23 cellular contexts compared by ENCODE assay signal in genomic region chr9:8860925-8861324, GRCh38.
DNase-seq lines count a peak whose midpoint lies in the region; ATAC-seq, FAIRE-seq and TF ChIP-seq lines count a peak whose summit lies in the region.
"Had no signal": no experiment of that assay in that cellular context is flagged by ENCODE, and none has a peak within 500 bp of the region (broad histone marks: within the 10 kb centered on the region; RNA-seq: fewer than 3 reads in every experiment).

No MANE protein-coding gene starts in this region.

- H3K36me3 ChIP-seq in CD8-positive, alpha-beta T cell (ENCODE audit: insufficient read depth, low read length) = no peaks in the 10 kb centered on the region
- H3K36me3 ChIP-seq in H7 (replicated peaks; ENCODE audit: control insufficient read depth, insufficient read depth, low read length) = no peaks in the 10 kb centered on the region
- H3K36me3 ChIP-seq: adrenal gland, left ventricle myocardium inferior, MG63 had no signal

- intact Hi-C loops in CD8-positive, alpha-beta T cell (cut with DNase I, micrococcal nuclease) = no loop called here

- no peak for ATAC-seq in CD8-positive, alpha-beta T cell
- ATAC-seq: esophagus mucosa, HCT116, WTC11 had no signal

- H3K27ac ChIP-seq in CD8-positive, alpha-beta T cell (ENCODE audit: low read depth, low read length) = no peak overlapping the region
- H3K27ac ChIP-seq: adrenal gland, left ventricle myocardium inferior, skin epidermis had no signal

- H3K27ac Mint-ChIP-seq in nephron = peak overlapping the region in 1 of 3 experiments; percentile 45
- no peak overlapping the region for H3K27ac Mint-ChIP-seq in CD8-positive, alpha-beta T cell
- H3K27ac Mint-ChIP-seq: T-helper 1 cell treated with Interleukin-12 subunit alpha and Interleukin-12 subunit beta and Interleukin-4 antibody, amounts not matched to agents 30 μg/mL and 1 μg/mL, for 36 hours; WTC11 had no signal

- FAIRE-seq in H54 (lab: Jason Lieb, UNC) = peak; percentile 93

- no peak for TF ChIP-seq POLR2A in H54 (IDR thresholded peaks at IDR 0.05; ENCODE audit: low read depth, low read length)

- no peak for TF ChIP-seq CTCF in choroid plexus epithelial cell (conservative IDR thresholded peaks at IDR 0.05; ENCODE audit: low read depth, low read length)
- peak; percentile 20 to 34 (median 25) for TF ChIP-seq CTCF in nephron (IDR thresholded peaks at IDR 0.05; ENCODE audit: unreplicated experiment in 3 of 3)
- TF ChIP-seq CTCF in CD8-positive, alpha-beta T cell (IDR thresholded peaks at IDR 0.05) = no peak

- H3K4me1 ChIP-seq in CD8-positive, alpha-beta T cell (ENCODE audit: insufficient read depth, low read length) = peaks cover 5% of the 10 kb centered on the region

- peaks cover 6% of the 10 kb centered on the region for H3K27me3 Mint-ChIP-seq in nephron (ENCODE audit: low read depth)
- H3K27me3 Mint-ChIP-seq in CD8-positive, alpha-beta T cell (ENCODE audit: low read depth) = peaks cover 27% of the 10 kb centered on the region

- CTCF ChIA-PET in CD8-positive, alpha-beta T cell (lab: Charles Lee) = no interaction called here

- POLR2A ChIA-PET in CD8-positive, alpha-beta T cell (lab: Charles Lee) = no interaction called here

- DNase-seq in H54 (ENCODE audit: insufficient read length, low spot score) (no peak), NCI-H446 treated with DMSO at 0.1 percent for 48 hours (lab: John Stamatoyannopoulos, UW) (peak; percentile 58), choroid plexus epithelial cell (ENCODE audit: low read depth) (peak; percentile 55), activated gamma-delta T cell (lab: John Stamatoyannopoulos, UW) (no peak), iPS-NIHi7 (ENCODE audit: extremely low spot score) (no peak), H7 (no peak)
- DNase-seq in CD8-positive, alpha-beta T cell = no peak
- DNase-seq: activated CD8-positive, alpha-beta memory T cell treated with anti-CD3 and anti-CD28 coated beads for 24 hours; adrenal gland; Calu3; GF-D8; left ventricle myocardium inferior; MG63; NCI-H1930; Right ventricle myocardium superior; stimulated activated CD4-positive, alpha-beta T cell treated with anti-CD3 and anti-CD28 coated beads, Interleukin-4, amount 100 ng/mL, for 24 hours; stimulated activated CD8-positive, alpha-beta memory T cell treated with anti-CD3 and anti-CD28 coated beads, Interleukin-4, amount 100 ng/mL, for 48 hours had no signal

- no peak overlapping the region for H3K4me3 ChIP-seq in choroid plexus epithelial cell (ENCODE audit: low read depth, low read length)
- H3K4me3 ChIP-seq in CD8-positive, alpha-beta T cell (ENCODE audit: low read depth, low read length) = no peak overlapping the region
- H3K4me3 ChIP-seq in H7 (ENCODE audit: insufficient read depth, low read depth, low read length) = no peak overlapping the region
- H3K4me3 ChIP-seq: adrenal gland, left ventricle myocardium inferior, MG63, skin epidermis had no signal

- H3K27me3 ChIP-seq in CD8-positive, alpha-beta T cell (ENCODE audit: insufficient read depth, low read length) = peaks cover 4% of the 10 kb centered on the region
- H3K27me3 ChIP-seq in H7 (ENCODE audit: control insufficient read depth, insufficient read depth, low read length) = peaks cover 3% of the 10 kb centered on the region; the same call in 1 of the 2 replicates
- H3K27me3 ChIP-seq: adrenal gland, MG63 had no signal

- no peaks in the 10 kb centered on the region for H3K9me3 ChIP-seq in CD8-positive, alpha-beta T cell (ENCODE audit: low read length)
- H3K9me3 ChIP-seq: adrenal gland, left ventricle myocardium inferior, MG63 had no signal

- H3K9me3 Mint-ChIP-seq in nephron = no peaks in the 10 kb centered on the region
- no peaks in the 10 kb centered on the region for H3K9me3 Mint-ChIP-seq in CD8-positive, alpha-beta T cell
- H3K9me3 Mint-ChIP-seq: T-helper 1 cell treated with Interleukin-12 subunit alpha and Interleukin-12 subunit beta and Interleukin-4 antibody, amounts not matched to agents 30 μg/mL and 1 μg/mL, for 36 hours; WTC11 had no signal

- no peaks in the 10 kb centered on the region for H3K36me3 Mint-ChIP-seq in nephron (ENCODE audit: low read depth)
- no peaks in the 10 kb centered on the region for H3K36me3 Mint-ChIP-seq in CD8-positive, alpha-beta T cell
- H3K36me3 Mint-ChIP-seq: WTC11 had no signal

- peaks cover 56% of the 10 kb centered on the region for H3K4me1 Mint-ChIP-seq in nephron
- peaks cover 12% of the 10 kb centered on the region for H3K4me1 Mint-ChIP-seq in CD8-positive, alpha-beta T cell (ENCODE audit: low read depth)

- peak overlapping the region in 2 of 3 experiments; percentile 39 to 75 for H3K4me3 Mint-ChIP-seq in nephron
- H3K4me3 Mint-ChIP-seq in CD8-positive, alpha-beta T cell = no peak overlapping the region
- H3K4me3 Mint-ChIP-seq: T-helper 1 cell treated with Interleukin-12 subunit alpha and Interleukin-12 subunit beta and Interleukin-4 antibody, amounts not matched to agents 30 μg/mL and 1 μg/mL, for 36 hours; WTC11 had no signal

Comparison
In these comparisons a context has a peak if more than half of its experiments do, and no peak if none do; other contexts are left out.
1. DNase-seq: peak in NCI-H446 treated with DMSO at 0.1 percent for 48 hours (single experiment) and choroid plexus epithelial cell (single experiment); none in H54 (single experiment), activated gamma-delta T cell (single experiment), iPS-NIHi7 (single experiment), CD8-positive, alpha-beta T cell (0 of 7) and H7 (single experiment).
2. CTCF ChIP-seq: peak in nephron (3 of 3); none in choroid plexus epithelial cell (single experiment) and CD8-positive, alpha-beta T cell (single experiment).